In genomic region chr2:70009776-70010175, GRCh38 we compare ENCODE assay signal across 20 cellular contexts. TPM values are rescaled to one million over a fixed set of nuclear protein-coding genes. Genes with fewer than 3 reads are reported as not detected.
DNase-seq lines count a peak whose midpoint lies in the region; ATAC-seq, FAIRE-seq and TF ChIP-seq lines count a peak whose summit lies in the region.
"Had no signal": no experiment of that assay in that cellular context is flagged by ENCODE, and none has a peak within 500 bp of the region (broad histone marks: within the 10 kb centered on the region; RNA-seq: fewer than 3 reads in every experiment).

No MANE protein-coding gene starts in this region.

- TF ChIP-seq EP300 in HepG2 (IDR thresholded peaks at IDR 0.05; ENCODE audit: low read depth in 2 of 2, low read length in 2 of 2) (no peak), HepG2 (CRISPR knock-in tag; IDR thresholded peaks at IDR 0.05; ENCODE audit: borderline replicate concordance) (no peak), stomach (IDR thresholded peaks at IDR 0.05) (no peak)

- no peak overlapping the region for H3K9ac ChIP-seq in HCT116 (ENCODE audit: low read length)
- no peak overlapping the region for H3K9ac ChIP-seq in HepG2 (ENCODE audit: insufficient read depth, low read depth, low read length)

- H3K4me3 ChIP-seq in HCT116 (replicated peaks in 1 of 2; ENCODE audit: low read depth in 1 of 2, low read length in 2 of 2): no peak overlapping the region
- H3K4me3 ChIP-seq in HepG2 (replicated peaks in 1 of 3; ENCODE audit: insufficient read depth in 1 of 3, low read depth in 2 of 3, low read length in 3 of 3): no peak overlapping the region; a peak in 1 of 6 replicates
- H3K4me3 ChIP-seq in stomach: no peak overlapping the region
- H3K4me3 ChIP-seq: breast epithelium, esophagus muscularis mucosa had no signal

- H3K4me1 ChIP-seq in HCT116 (ENCODE audit: control insufficient read depth in 1 of 2, insufficient read depth in 2 of 2, low read length in 2 of 2) (peaks cover 5 to 13% of the 10 kb centered on the region in 2 experiments; a peak in 3 of 4 replicates), HepG2 (ENCODE audit: insufficient read depth, low read length) (peaks cover 28% of the 10 kb centered on the region), stomach (peaks cover 0 to 13% (median 4%) of the 10 kb centered on the region in 4 donors)
- H3K4me1 ChIP-seq: breast epithelium, esophagus muscularis mucosa had no signal

- BruUV-seq in HCT116 (replicated peaks; lab: Mats Ljungman, UMichigan) (no TSS peak), HepG2 (replicated peaks; lab: Mats Ljungman, UMichigan) (no TSS peak)

- TF ChIP-seq CTCF in HCT116 (IDR thresholded peaks at IDR 0.05 in 2 of 3, conservative IDR thresholded peaks at IDR 0.05 in 1 of 3; ENCODE audit: borderline replicate concordance in 1 of 3, insufficient read depth in 1 of 3, low read depth in 2 of 3, low read length in 2 of 3): no peak
- TF ChIP-seq CTCF in HepG2 (CRISPR knock-in tag; IDR thresholded peaks at IDR 0.05): no peak
- TF ChIP-seq CTCF in stomach (IDR thresholded peaks at IDR 0.05): no peak

- TF ChIP-seq RAD21 in HCT116 (IDR thresholded peaks at IDR 0.05; ENCODE audit: low read depth) (no peak), HepG2 (CRISPR knock-in tag; IDR thresholded peaks at IDR 0.05) (no peak)

- in situ Hi-C loops in HepG2 (cut with HindIII; ENCODE audit: extremely low pct_ligation_motif_present, low pct_unique_long_range_greater_than_20kb): no loop called here

- no peaks in the 10 kb centered on the region for H3K9me3 Mint-ChIP-seq in activated T-helper 17 cell treated with anti-CD3 and anti-CD28 coated beads, Interleukin-2, amount 50 U/mL, for 72 hours
- H3K9me3 Mint-ChIP-seq: activated naive CD8-positive, alpha-beta T cell treated with anti-CD3 and anti-CD28 coated beads, Interleukin-2, amount 50 U/mL, for 24 hours; activated T-helper 2 cell treated with anti-CD3 and anti-CD28 coated beads, Interferon-gamma antibody, Interleukin-2, Interleukin-4, amounts not matched to agents 10 μg/mL and 5 μg/mL and 100 μg/mL, durations not matched to agents 14 hours and 24 hours and 36 hours; mesothelial cell of epicardium had no signal

- H3K9me2 ChIP-seq in HCT116 (ENCODE audit: insufficient read depth): no peaks in the 10 kb centered on the region

- H2AFZ ChIP-seq in HCT116 (ENCODE audit: low read depth, low read length, poor library complexity, severe bottlenecking) (no peak overlapping the region), HepG2 (ENCODE audit: low read length) (no peak overlapping the region)

- H3K4me1 Mint-ChIP-seq in activated T-helper 17 cell treated with anti-CD3 and anti-CD28 coated beads, Interleukin-2, amount 50 U/mL, for 72 hours: peaks cover 4% of the 10 kb centered on the region

- H3K27me3 ChIP-seq in HCT116 (ENCODE audit: insufficient read depth, low read length) (no peaks in the 10 kb centered on the region), HepG2 (ENCODE audit: control insufficient read depth in 1 of 2, insufficient read depth in 2 of 2, low read length in 2 of 2) (no peaks in the 10 kb centered on the region), stomach (no peaks in the 10 kb centered on the region)
- H3K27me3 ChIP-seq: breast epithelium, esophagus muscularis mucosa had no signal

- no peak for FAIRE-seq in HepG2 (lab: Jason Lieb, UNC)
- FAIRE-seq: HTR-8/SVneo had no signal

- WGBS in HepG2 (ENCODE audit: low lambda C conversion rate): 94% methylated on average over 6 of the region's 6 CpGs
- WGBS in stomach, 5 donors: 45 to 76% (median 69%) methylated on average over 6 of the region's 6 CpGs

- H3K4me2 ChIP-seq in HCT116 (ENCODE audit: low read length): peak overlapping the region; percentile 35
- H3K4me2 ChIP-seq in HepG2 (ENCODE audit: low read depth, low read length): peak overlapping the region; percentile 65

- H3K36me3 ChIP-seq in HCT116 (ENCODE audit: control insufficient read depth in 1 of 2, insufficient read depth in 2 of 2, low read length in 2 of 2) (no peaks in the 10 kb centered on the region), HepG2 (replicated peaks in 1 of 2; ENCODE audit: control insufficient read depth in 1 of 2, insufficient read depth in 2 of 2, low read length in 2 of 2) (no peaks in the 10 kb centered on the region), stomach (peaks cover 0 to 5% (median 0%) of the 10 kb centered on the region in 4 donors)
- H3K36me3 ChIP-seq: breast epithelium had no signal

- no peak for DNase-seq in HCT116 (ENCODE audit: low read depth, low spot score)
- no peak for DNase-seq in HepG2 (ENCODE audit: low spot score)
- DNase-seq in stomach: peak; percentile 69
- no peak for DNase-seq in NCI-H1092 treated with DMSO at 0.1 percent for 48 hours (lab: John Stamatoyannopoulos, UW)
- no peak for DNase-seq in dermis blood vessel endothelial cell
- DNase-seq: activated CD8-positive, alpha-beta memory T cell treated with anti-CD3 and anti-CD28 coated beads, Interleukin-2, amount 10 ng/mL, durations not matched to agents 7 days and 5 days; activated naive CD8-positive, alpha-beta T cell treated with anti-CD3 and anti-CD28 coated beads, Interleukin-2, amount 50 U/mL, for 24 hours; COR-L47; EL; NCI-H2107; NCI-H524 treated with DMSO at 0.1 percent for 48 hours had no signal

- TF ChIP-seq POLR2A in HCT116 (IDR thresholded peaks at IDR 0.05; ENCODE audit: borderline replicate concordance, extremely low read depth, insufficient read depth, insufficient read length): no peak
- TF ChIP-seq POLR2A in HepG2 (IDR thresholded peaks at IDR 0.05; ENCODE audit: insufficient read depth in 1 of 2, low read depth in 2 of 2, low read length in 2 of 2): no peak
- TF ChIP-seq POLR2A in stomach (IDR thresholded peaks at IDR 0.05): no peak

- no peak overlapping the region for H3K27ac ChIP-seq in HCT116 (ENCODE audit: low read depth, low read length)
- H3K27ac ChIP-seq in HepG2 (ENCODE audit: extremely low read length, insufficient read depth, low read length): no peak overlapping the region
- H3K27ac ChIP-seq in stomach: peak overlapping the region in 4 of 5 donors; percentile 48 to 73 (median 68)
- H3K27ac ChIP-seq: breast epithelium, esophagus muscularis mucosa had no signal

- CTCF ChIA-PET in HCT116 (lab: Charles Lee): no interaction called here
- CTCF ChIA-PET in HepG2 (lab: Yijun Ruan, JAX; ENCODE audit: low intra/inter-chr PET ratio, low total read pairs): no interaction called here

- RAD21 ChIA-PET in HCT116 (lab: Charles Lee; ENCODE audit: low non-redundant PET in 1 of 2, low total read pairs in 2 of 2, uncharacterized antibody in 2 of 2, unreplicated experiment in 2 of 2): no interaction called here

- POLR2A ChIA-PET in HCT116 (lab: Charles Lee): no interaction called here
- POLR2A ChIA-PET in HepG2 (lab: Yijun Ruan, JAX): interaction anchor here (0.8 kb wide), 1 partner anchor 95 kb away, joined by 3 read pairs; the partner anchor contains the start of gene MXD1

- H3K36me3 Mint-ChIP-seq in activated T-helper 17 cell treated with anti-CD3 and anti-CD28 coated beads, Interleukin-2, amount 50 U/mL, for 72 hours (ENCODE audit: low read depth): peaks cover 7% of the 10 kb centered on the region

- no peaks in the 10 kb centered on the region for H3K9me3 ChIP-seq in HCT116 (ENCODE audit: control insufficient read depth in 1 of 2, insufficient read depth in 1 of 2, low read depth in 1 of 2, low read length in 2 of 2)
- no peaks in the 10 kb centered on the region for H3K9me3 ChIP-seq in HepG2 (ENCODE audit: low read length)
- H3K9me3 ChIP-seq in stomach: no peaks in the 10 kb centered on the region
- H3K9me3 ChIP-seq: breast epithelium, esophagus muscularis mucosa had no signal

- no peaks in the 10 kb centered on the region for H3K27me3 Mint-ChIP-seq in activated T-helper 17 cell treated with anti-CD3 and anti-CD28 coated beads, Interleukin-2, amount 50 U/mL, for 72 hours
- H3K27me3 Mint-ChIP-seq: activated CD8-positive, alpha-beta memory T cell treated with anti-CD3 and anti-CD28 coated beads, Interleukin-2, amount 10 ng/mL, durations not matched to agents 7 days and 5 days; activated naive CD8-positive, alpha-beta T cell treated with anti-CD3 and anti-CD28 coated beads, Interleukin-2, amount 50 U/mL, for 24 hours had no signal

- no peak overlapping the region for H3K4me3 Mint-ChIP-seq in activated T-helper 17 cell treated with anti-CD3 and anti-CD28 coated beads, Interleukin-2, amount 50 U/mL, for 72 hours
- H3K4me3 Mint-ChIP-seq: activated CD8-positive, alpha-beta memory T cell treated with anti-CD3 and anti-CD28 coated beads, Interleukin-2, amount 10 ng/mL, durations not matched to agents 7 days and 5 days; activated naive CD8-positive, alpha-beta T cell treated with anti-CD3 and anti-CD28 coated beads, Interleukin-2, amount 50 U/mL, for 24 hours; mesothelial cell of epicardium had no signal

- ATAC-seq in HCT116 (peak; percentile 42; the same call in 1 of the 2 replicates), HepG2 (peak; percentile 22), GM19397 (IDR thresholded peaks at IDR 0.05; ENCODE audit: unreplicated experiment) (no peak), HG03469 (IDR thresholded peaks at IDR 0.05; ENCODE audit: unreplicated experiment) (no peak)
- ATAC-seq in activated T-helper 17 cell treated with anti-CD3 and anti-CD28 coated beads, Interleukin-2, amount 50 U/mL, for 72 hours (replicated peaks): no peak
- ATAC-seq: activated CD4-positive, CD25-positive, alpha-beta regulatory T cell treated with anti-CD3 and anti-CD28 coated beads, Interleukin-2, amount 50 U/mL, for 24 hours; activated CD8-positive, alpha-beta memory T cell treated with anti-CD3 and anti-CD28 coated beads, Interleukin-2, amount 10 ng/mL, durations not matched to agents 7 days and 5 days; activated naive CD8-positive, alpha-beta T cell treated with anti-CD3 and anti-CD28 coated beads, Interleukin-2, amount 50 U/mL, for 24 hours had no signal

- H4K20me1 ChIP-seq in HCT116 (ENCODE audit: insufficient read depth) (no peaks in the 10 kb centered on the region), HepG2 (ENCODE audit: insufficient read depth, low read length) (no peaks in the 10 kb centered on the region)

- peak overlapping the region; percentile 22 for H3K27ac Mint-ChIP-seq in activated T-helper 17 cell treated with anti-CD3 and anti-CD28 coated beads, Interleukin-2, amount 50 U/mL, for 72 hours
- H3K27ac Mint-ChIP-seq: activated CD8-positive, alpha-beta memory T cell treated with anti-CD3 and anti-CD28 coated beads, Interleukin-2, amount 10 ng/mL, durations not matched to agents 7 days and 5 days; activated naive CD8-positive, alpha-beta T cell treated with anti-CD3 and anti-CD28 coated beads, Interleukin-2, amount 50 U/mL, for 24 hours; activated T-helper 2 cell treated with anti-CD3 and anti-CD28 coated beads, Interferon-gamma antibody, Interleukin-2, Interleukin-4, amounts not matched to agents 10 μg/mL and 5 μg/mL and 100 μg/mL, durations not matched to agents 14 hours and 24 hours and 36 hours; mesothelial cell of epicardium had no signal

- H3K79me2 ChIP-seq in HCT116 (ENCODE audit: insufficient read depth, low read length) (no peaks in the 10 kb centered on the region), HepG2 (ENCODE audit: insufficient read depth, low read length) (no peaks in the 10 kb centered on the region)

- intact Hi-C loops in HCT116 (cut with micrococcal nuclease) (no loop called here), HepG2 (cut with micrococcal nuclease; ENCODE audit: unreplicated experiment) (no loop called here), stomach (cut with DNase I; ENCODE audit: low total_unique reads) (loop anchor here (5.0 kb wide), 1 partner anchor 48 kb away; no protein-coding TSS in a partner anchor)

RNA-seq across cellular contexts. Expression of gene ASPRV1, which starts 48.3 kb away (rescaled TPM):
- total RNA-seq in HCT116 (2021; ENCODE audit: unreplicated experiment) (1.1 TPM), HepG2 (2016; rRNA removed; fragmentation: Illumina TruSeq; extraction: Trizol) (0.40 and 0.42 TPM in 2 replicates), stomach (1 to 10 TPM in 3 of 5 donors, not detected in 2; 2.0 to 6.4 (median 3.5) TPM), dermis blood vessel endothelial cell (0.14 and 0.34 TPM in 2 replicates)
- polyA plus RNA-seq in HCT116 (2012): 0.39 and 0.44 TPM in 2 replicates
- 1 to 10 TPM in 1 of 2 donors, under 1 TPM in 1; 0.73 to 3.4 TPM for total RNA-seq in activated T-helper 17 cell treated with anti-CD3 and anti-CD28 coated beads, Interleukin-2, amount 50 U/mL, for 72 hours
- total RNA-seq in HepG2 (2016; cell fraction: cytosol; rRNA removed; fragmentation: Illumina TruSeq; extraction: Trizol; ENCODE audit: low read depth): 0.18 TPM in 1 of 2 replicates, not detected in the other
- total RNA-seq in HepG2 (2016; cell fraction: insoluble cytoplasmic fraction; rRNA removed; fragmentation: Illumina TruSeq; extraction: Trizol): 0.32 and 0.40 TPM in 2 replicates
- 0.28 and 0.34 TPM in 2 replicates for total RNA-seq in HepG2 (2016; cell fraction: membrane; rRNA removed; fragmentation: Illumina TruSeq; extraction: Trizol)
- 0.47 and 0.50 TPM in 2 replicates for total RNA-seq in HepG2 (2016; cell fraction: nucleus; rRNA removed; fragmentation: Illumina TruSeq; extraction: Trizol)
- polyA plus RNA-seq in HepG2 (2011; rRNA removed) (0.48 and 0.52 TPM in 2 replicates), stomach (under 1 TPM; 0.44 to 0.90 (median 0.46) TPM)
- 0.38 and 0.47 TPM in 2 replicates for polyA plus RNA-seq in HepG2 (2011; cell fraction: cytosol; rRNA removed)
- 1.1 and 1.8 TPM in 2 replicates for polyA plus RNA-seq in HepG2 (2011; cell fraction: nucleus; rRNA removed)
- polyA plus RNA-seq in HepG2 (2012): 0.42 and 0.52 TPM in 2 replicates
- 0.07 TPM in 1 of 2 replicates, not detected in the other for polyA plus RNA-seq in HepG2 (2016; cell fraction: cytosol; fragmentation: Illumina TruSeq; extraction: Trizol; ENCODE audit: low read depth)
- 0.32 and 0.34 TPM in 2 replicates for polyA plus RNA-seq in HepG2 (2016; cell fraction: insoluble cytoplasmic fraction; fragmentation: Illumina TruSeq; extraction: Trizol; ENCODE audit: low read depth)
- 0.09 and 0.24 TPM in 2 replicates for polyA plus RNA-seq in HepG2 (2016; cell fraction: membrane; fragmentation: Illumina TruSeq; extraction: Trizol; ENCODE audit: low read depth)
- polyA plus RNA-seq in HepG2 (2016; cell fraction: nucleus; fragmentation: Illumina TruSeq; extraction: Trizol; ENCODE audit: insufficient read depth, low read depth): 0.92 and 1.1 TPM in 2 replicates
- polyA minus RNA-seq in HepG2 (2011; rRNA and poly(A)+ RNA removed; ENCODE audit: low replicate concordance): 0.14 and 0.48 TPM in 2 replicates
- polyA minus RNA-seq in HepG2 (2011; cell fraction: cytosol; rRNA and poly(A)+ RNA removed): 0.26 TPM in 1 of 2 replicates, not detected in the other
- 0.50 and 0.52 TPM in 2 replicates for polyA minus RNA-seq in HepG2 (2011; cell fraction: nucleus; rRNA and poly(A)+ RNA removed)

Comparison
In these comparisons a context has a peak if more than half of its experiments do, and no peak if none do; other contexts are left out.
1. ATAC-seq: peak in HCT116 (single experiment) and HepG2 (single experiment); none in activated T-helper 17 cell treated with anti-CD3 and anti-CD28 coated beads, Interleukin-2, amount 50 U/mL, for 72 hours (single experiment), GM19397 (single experiment) and HG03469 (single experiment).
2. H3K27ac ChIP-seq: peak in stomach (4 of 5); none in HCT116 (single experiment) and HepG2 (single experiment).